Comparison of ENCODE assay signal across 10 cellular contexts in genomic region chr4:108139089-108139488, GRCh38. TPM values are rescaled to one million over a fixed set of nuclear protein-coding genes. Genes with fewer than 3 reads are reported as not detected.
DNase-seq lines count a peak whose midpoint lies in the region; ATAC-seq and FAIRE-seq lines count a peak whose summit lies in the region.
"Had no signal": no experiment of that assay in that cellular context is flagged by ENCODE, and none has a peak within 500 bp of the region (broad histone marks: within the 10 kb centered on the region; RNA-seq: fewer than 3 reads in every experiment).

No MANE protein-coding gene starts in this region.

- POLR2A ChIA-PET in activated CD4-positive, alpha-beta T cell treated with anti-CD3 and anti-CD28 coated beads, Interleukin-2, amount 10 ng/mL, durations not matched to agents 7 days and 5 days (lab: Charles Lee), result no interaction called here
- POLR2A ChIA-PET in T-cell (lab: Charles Lee), result interaction anchor here in 1 of 2 donors (0.6 to 1.9 kb wide), 2 partner anchors 24 to 505 kb away, joined by 3 to 4 read pairs; no protein-coding TSS in a partner anchor

- peak overlapping the region; percentile 44 for H3K4me3 Mint-ChIP-seq in activated CD4-positive, alpha-beta T cell treated with anti-CD3 and anti-CD28 coated beads, Interleukin-2, amount 10 ng/mL, durations not matched to agents 7 days and 5 days
- H3K4me3 Mint-ChIP-seq in T-cell, result peak overlapping the region; percentile 49 to 86 (median 63)
- H3K4me3 Mint-ChIP-seq in stimulated activated effector memory CD8-positive, alpha-beta T cell treated with anti-CD3 and anti-CD28 coated beads, Interleukin-12 subunit alpha, Interleukin-12 subunit beta, amount 100 ng/mL, for 72 hours, result peak overlapping the region; percentile 59
- H3K4me3 Mint-ChIP-seq: memory B cell had no signal

- H3K27me3 Mint-ChIP-seq in activated CD4-positive, alpha-beta T cell treated with anti-CD3 and anti-CD28 coated beads, Interleukin-2, amount 10 ng/mL, durations not matched to agents 7 days and 5 days, result no peaks in the 10 kb centered on the region
- no peaks in the 10 kb centered on the region for H3K27me3 Mint-ChIP-seq in T-cell

- in situ Hi-C loops in HAP-1 (cut with MboI; ENCODE audit: low sequenced_read_pairs), result no loop called here

- peaks cover 72% of the 10 kb centered on the region for H3K36me3 Mint-ChIP-seq in activated CD4-positive, alpha-beta T cell treated with anti-CD3 and anti-CD28 coated beads, Interleukin-2, amount 10 ng/mL, durations not matched to agents 7 days and 5 days (ENCODE audit: low read depth)
- H3K36me3 Mint-ChIP-seq in T-cell, result peaks cover 45% of the 10 kb centered on the region
- H3K36me3 Mint-ChIP-seq in stimulated activated effector memory CD8-positive, alpha-beta T cell treated with anti-CD3 and anti-CD28 coated beads, Interleukin-12 subunit alpha, Interleukin-12 subunit beta, amount 100 ng/mL, for 72 hours, result no peaks in the 10 kb centered on the region
- H3K36me3 Mint-ChIP-seq: memory B cell had no signal

- no peaks in the 10 kb centered on the region for H3K9me3 Mint-ChIP-seq in activated CD4-positive, alpha-beta T cell treated with anti-CD3 and anti-CD28 coated beads, Interleukin-2, amount 10 ng/mL, durations not matched to agents 7 days and 5 days
- no peaks in the 10 kb centered on the region for H3K9me3 Mint-ChIP-seq in T-cell
- H3K9me3 Mint-ChIP-seq in stimulated activated effector memory CD8-positive, alpha-beta T cell treated with anti-CD3 and anti-CD28 coated beads, Interleukin-12 subunit alpha, Interleukin-12 subunit beta, amount 100 ng/mL, for 72 hours, result no peaks in the 10 kb centered on the region
- H3K9me3 Mint-ChIP-seq: memory B cell had no signal

- H3K4me1 Mint-ChIP-seq in activated CD4-positive, alpha-beta T cell treated with anti-CD3 and anti-CD28 coated beads, Interleukin-2, amount 10 ng/mL, durations not matched to agents 7 days and 5 days, result peaks cover 91% of the 10 kb centered on the region
- H3K4me1 Mint-ChIP-seq in T-cell, result peaks cover 94 to 100% (median 95%) of the 10 kb centered on the region in 3 donors
- H3K4me1 Mint-ChIP-seq in stimulated activated effector memory CD8-positive, alpha-beta T cell treated with anti-CD3 and anti-CD28 coated beads, Interleukin-12 subunit alpha, Interleukin-12 subunit beta, amount 100 ng/mL, for 72 hours, result peaks cover 7% of the 10 kb centered on the region
- H3K4me1 Mint-ChIP-seq: memory B cell had no signal

- no peaks in the 10 kb centered on the region for H3K36me3 ChIP-seq in HAP-1 (replicated peaks)

- CTCF ChIA-PET in activated CD4-positive, alpha-beta T cell treated with anti-CD3 and anti-CD28 coated beads, Interleukin-2, amount 10 ng/mL, durations not matched to agents 7 days and 5 days (lab: Charles Lee), result interaction anchor here (0.6 to 1.8 kb wide), 2 partner anchors 30 to 70 kb away, joined by 3 to 10 read pairs; no protein-coding TSS in a partner anchor
- CTCF ChIA-PET in T-cell (lab: Charles Lee), result interaction anchor here (0.5 to 2.7 kb wide), 7 partner anchors 8 to 86 kb away, joined by 3 to 6 read pairs (median 5); no protein-coding TSS in a partner anchor

- no peak for FAIRE-seq in GM19239 (lab: Jason Lieb, UNC)
- FAIRE-seq: G401.6 had no signal

- H3K4me1 ChIP-seq in HAP-1, result peaks cover 16% of the 10 kb centered on the region

- no peak overlapping the region for H3K4me3 ChIP-seq in HAP-1

- H3K27ac Mint-ChIP-seq in activated CD4-positive, alpha-beta T cell treated with anti-CD3 and anti-CD28 coated beads, Interleukin-2, amount 10 ng/mL, durations not matched to agents 7 days and 5 days, result peak overlapping the region; percentile 80
- peak overlapping the region; percentile 93 for H3K27ac Mint-ChIP-seq in T-cell
- H3K27ac Mint-ChIP-seq in stimulated activated effector memory CD8-positive, alpha-beta T cell treated with anti-CD3 and anti-CD28 coated beads, Interleukin-12 subunit alpha, Interleukin-12 subunit beta, amount 100 ng/mL, for 72 hours, result peak overlapping the region; percentile 70
- H3K27ac Mint-ChIP-seq: memory B cell had no signal

- no peaks in the 10 kb centered on the region for H3K9me3 ChIP-seq in HAP-1

- no peak for DNase-seq in activated CD4-positive, alpha-beta T cell treated with anti-CD3 and anti-CD28 coated beads, Interleukin-2, amount 10 ng/mL, durations not matched to agents 7 days and 5 days
- DNase-seq in activated CD4-positive, alpha-beta T cell treated with anti-CD3 and anti-CD28 coated beads, Interleukin-2, amount 50 U/mL, for 1 hour, result no peak
- no peak for DNase-seq in T-cell
- DNase-seq in stimulated activated effector memory CD8-positive, alpha-beta T cell treated with anti-CD3 and anti-CD28 coated beads, Interleukin-12 subunit alpha, Interleukin-12 subunit beta, amount 100 ng/mL, for 72 hours (ENCODE audit: low spot score in 2 of 2), result no peak
- no peak for DNase-seq in GM19239 (ENCODE audit: insufficient read length, low spot score)
- no peak for DNase-seq in stimulated activated naive CD4-positive, alpha-beta T cell treated with Interleukin-2 at 50 U/mL for 16 hours (lab: John Stamatoyannopoulos, UW)
- no peak for DNase-seq in HAP-1 (ENCODE audit: low spot score in 2 of 2)

- peak; percentile 51 for ATAC-seq in HG02678 (IDR thresholded peaks at IDR 0.05; ENCODE audit: unreplicated experiment)
- ATAC-seq in T-cell (replicated peaks in 1 of 4), result peak in 2 of 4 experiments; percentile 11 to 18
- ATAC-seq in stimulated activated effector memory CD8-positive, alpha-beta T cell treated with anti-CD3 and anti-CD28 coated beads, Interleukin-12 subunit alpha, Interleukin-12 subunit beta, amount 100 ng/mL, for 72 hours, result peak; percentile 75

- H3K27me3 ChIP-seq in HAP-1 (ENCODE audit: low read depth), result no peaks in the 10 kb centered on the region

RNA-seq across cellular contexts. Expression of gene LEF1, which starts 29.6 kb away (rescaled TPM):
- total RNA-seq in activated CD4-positive, alpha-beta T cell treated with anti-CD3 and anti-CD28 coated beads, Interleukin-2, amount 10 ng/mL, durations not matched to agents 7 days and 5 days, result 100 to 1,000 TPM; 386 to 498 TPM
- 100 to 1,000 TPM; 412 to 776 (median 500) TPM for total RNA-seq in T-cell
